In genomic region chr12:57179331-57180086, GRCh38 we compare ENCODE assay signal across 31 cellular contexts. TPM values are rescaled to one million over a fixed set of nuclear protein-coding genes. Genes with fewer than 3 reads are reported as not detected.
"Had no signal": no experiment of that assay in that cellular context is flagged by ENCODE, and none has a peak within 500 bp of the region (broad histone marks: within the 10 kb centered on the region; RNA-seq: fewer than 3 reads in every experiment).

No MANE protein-coding gene starts in this region.

- H3K27me3 Mint-ChIP-seq: activated CD4-positive, alpha-beta memory T cell treated with anti-CD3 and anti-CD28 coated beads, Interleukin-2, amount 10 ng/mL, durations not matched to agents 7 days and 5 days; activated CD4-positive, alpha-beta T cell treated with anti-CD3 and anti-CD28 coated beads, Interleukin-2, amount 10 ng/mL, durations not matched to agents 7 days and 5 days; activated naive CD8-positive, alpha-beta T cell; activated T-helper 17 cell treated with anti-CD3 and anti-CD28 coated beads, Interleukin-2, amount 50 U/mL, for 72 hours had no signal

- ATAC-seq: activated T-helper 17 cell treated with anti-CD3 and anti-CD28 coated beads, Interleukin-2, amount 50 U/mL, for 72 hours; Panc1 had no signal

- H3K4me1 ChIP-seq: SJCRH30 had no signal

- H3K36me3 ChIP-seq: SJCRH30 had no signal

- H3K27me3 ChIP-seq: brain microvascular endothelial cell, SJCRH30 had no signal

- H3K9me3 ChIP-seq: SJCRH30, SK-N-SH had no signal

- H3K9me2 ChIP-seq: SK-N-SH had no signal

- H3K4me2 ChIP-seq: SK-N-SH had no signal

- H3K36me3 Mint-ChIP-seq: activated naive CD8-positive, alpha-beta T cell had no signal

- H3K4me3 ChIP-seq: SJCRH30 had no signal

- H3K9me3 Mint-ChIP-seq: activated CD4-positive, alpha-beta memory T cell treated with anti-CD3 and anti-CD28 coated beads, Interleukin-2, amount 10 ng/mL, durations not matched to agents 7 days and 5 days; activated CD4-positive, alpha-beta T cell treated with anti-CD3 and anti-CD28 coated beads, Interleukin-2, amount 10 ng/mL, durations not matched to agents 7 days and 5 days; activated naive CD4-positive, alpha-beta T cell treated with anti-CD3 and anti-CD28 coated beads for 36 hours; activated T-helper 17 cell treated with anti-CD3 and anti-CD28 coated beads, Interleukin-2, amount 50 U/mL, for 72 hours had no signal

- DNase-seq: activated CD4-positive, alpha-beta memory T cell treated with anti-CD3 and anti-CD28 coated beads, Interleukin-2, amount 10 ng/mL, durations not matched to agents 7 days and 5 days; activated CD4-positive, alpha-beta T cell treated with anti-CD3 and anti-CD28 coated beads, Interleukin-2, amount 10 ng/mL, durations not matched to agents 7 days and 5 days; activated CD4-positive, CD25-positive, alpha-beta regulatory T cell; activated gamma-delta T cell; activated naive CD4-positive, alpha-beta T cell treated with anti-CD3 and anti-CD28 coated beads for 36 hours; activated T-cell treated with anti-CD3 and anti-CD28 coated beads for 4 hours; activated T-cell treated with anti-CD3 and anti-CD28 coated beads, Interleukin-2, amount 50 U/mL, for 48 hours; brain microvascular endothelial cell; caudate nucleus; Karpas-422; NCI-H1092; NCI-H1417; NCI-H1930; NCI-H345; NCI-H510A; NCI-H526 treated with DMSO at 0.1 percent for 48 hours; NCI-H82; Right ventricle myocardium superior; RPMI8226; SJCRH30; SK-N-SH; T-helper 1 cell had no signal

- H3K4me3 Mint-ChIP-seq: activated CD4-positive, alpha-beta memory T cell treated with anti-CD3 and anti-CD28 coated beads, Interleukin-2, amount 10 ng/mL, durations not matched to agents 7 days and 5 days; activated CD4-positive, alpha-beta T cell treated with anti-CD3 and anti-CD28 coated beads, Interleukin-2, amount 10 ng/mL, durations not matched to agents 7 days and 5 days; activated naive CD4-positive, alpha-beta T cell treated with anti-CD3 and anti-CD28 coated beads for 36 hours; activated naive CD8-positive, alpha-beta T cell; activated T-helper 17 cell treated with anti-CD3 and anti-CD28 coated beads, Interleukin-2, amount 50 U/mL, for 72 hours had no signal

- H3K27ac Mint-ChIP-seq: activated CD4-positive, alpha-beta memory T cell treated with anti-CD3 and anti-CD28 coated beads, Interleukin-2, amount 10 ng/mL, durations not matched to agents 7 days and 5 days; activated CD4-positive, alpha-beta T cell treated with anti-CD3 and anti-CD28 coated beads, Interleukin-2, amount 10 ng/mL, durations not matched to agents 7 days and 5 days; activated naive CD4-positive, alpha-beta T cell treated with anti-CD3 and anti-CD28 coated beads for 36 hours; activated naive CD8-positive, alpha-beta T cell; activated T-helper 17 cell treated with anti-CD3 and anti-CD28 coated beads, Interleukin-2, amount 50 U/mL, for 72 hours had no signal

- H3K4me1 Mint-ChIP-seq: activated T-helper 17 cell treated with anti-CD3 and anti-CD28 coated beads, Interleukin-2, amount 50 U/mL, for 72 hours had no signal

- H3K27ac ChIP-seq: brain microvascular endothelial cell, SJCRH30, VCaP had no signal

- H3K9ac ChIP-seq: SK-N-SH had no signal

RNA-seq across cellular contexts. Expression of gene LRP1-AS, which starts 32.1 kb away (rescaled TPM):
- total RNA-seq: activated CD4-positive, alpha-beta memory T cell treated with anti-CD3 and anti-CD28 coated beads, Interleukin-2, amount 10 ng/mL, durations not matched to agents 7 days and 5 days; activated CD4-positive, alpha-beta T cell treated with anti-CD3 and anti-CD28 coated beads, Interleukin-2, amount 10 ng/mL, durations not matched to agents 7 days and 5 days; activated CD8-positive, alpha-beta memory T cell treated with anti-CD3 and anti-CD28 coated beads for 36 hours; activated naive CD4-positive, alpha-beta T cell treated with anti-CD3 and anti-CD28 coated beads for 36 hours; activated T-helper 17 cell treated with anti-CD3 and anti-CD28 coated beads, Interleukin-2, amount 50 U/mL, for 72 hours; cerebellum; OCI-LY7; Right ventricle myocardium superior; T-helper 2 cell treated with Interferon-gamma antibody and Interleukin-4, amounts not matched to agents 100 ng/mL and 5 ng/mL, for 36 hours had no signal
- polyA plus RNA-seq: adipose tissue, SK-N-SH had no signal
